Comparison of ENCODE assay signal across 20 cellular contexts in genomic region chr12:106498056-106498455, GRCh38.
DNase-seq lines count a peak whose midpoint lies in the region; ATAC-seq and TF ChIP-seq lines count a peak whose summit lies in the region.
"Had no signal": no experiment of that assay in that cellular context is flagged by ENCODE, and none has a peak within 500 bp of the region (broad histone marks: within the 10 kb centered on the region; RNA-seq: fewer than 3 reads in every experiment).

No MANE protein-coding gene starts in this region.

- no TSS peak for BruUV-seq in IMR-90 (replicated peaks; lab: Mats Ljungman, UMichigan)

- H3K4me1 Mint-ChIP-seq in activated T-helper 1 cell treated with anti-CD3 and anti-CD28 coated beads, Interleukin-12 subunit alpha, Interleukin-12 subunit beta, Interleukin-2, Interleukin-4 antibody, amounts not matched to agents 30 ng/mL and 10 ng/mL and 1 ng/mL, durations not matched to agents 14 hours and 24 hours and 36 hours (ENCODE audit: low read depth): no peaks in the 10 kb centered on the region
- H3K4me1 Mint-ChIP-seq: activated T-helper 17 cell treated with anti-CD3 and anti-CD28 coated beads, Interleukin-2, amount 50 U/mL, for 72 hours; stimulated activated memory B cell treated with anti-CD40 and anti-IgM and Interleukin-4, amounts not matched to agents 10 μg/mL and 1 μg/mL and 100 μg/mL, for 72 hours had no signal

- H3K14ac ChIP-seq in IMR-90 (replicated peaks; ENCODE audit: low read depth, low read length): no peak overlapping the region

- WGBS in IMR-90 (ENCODE audit: extremely low coverage in 2 of 2, insufficient read length in 1 of 2), 2 experiments: 39% methylated on average over 4 of the region's 7 CpGs; no CpG with 5 or more reads in 1 of the 2 experiments
- 33% methylated on average over 7 of the region's 7 CpGs for WGBS in right cardiac atrium

- no peak overlapping the region for H4K91ac ChIP-seq in IMR-90 (ENCODE audit: insufficient read depth, low read depth, low read length)

- H4K5ac ChIP-seq in IMR-90 (ENCODE audit: low read depth, low read length): no peak overlapping the region

- intact Hi-C loops in IMR-90 (cut with micrococcal nuclease) (no loop called here), right cardiac atrium (cut with DNase I) (no loop called here), upper lobe of right lung (cut with DNase I) (no loop called here)
- intact Hi-C loops in activated T-helper 1 cell treated with anti-CD3 and anti-CD28 coated beads, Interleukin-12 subunit alpha, Interleukin-12 subunit beta, Interleukin-2, Interleukin-4 antibody, amounts not matched to agents 30 ng/mL and 10 ng/mL and 1 ng/mL, durations not matched to agents 14 hours and 24 hours and 36 hours (cut with micrococcal nuclease): no loop called here

- H3K9me3 Mint-ChIP-seq in activated T-helper 1 cell treated with anti-CD3 and anti-CD28 coated beads, Interleukin-12 subunit alpha, Interleukin-12 subunit beta, Interleukin-2, Interleukin-4 antibody, amounts not matched to agents 30 ng/mL and 10 ng/mL and 1 ng/mL, durations not matched to agents 14 hours and 24 hours and 36 hours: no peaks in the 10 kb centered on the region
- H3K9me3 Mint-ChIP-seq: activated naive CD8-positive, alpha-beta T cell treated with anti-CD3 and anti-CD28 coated beads, Interleukin-2, amount 10 ng/mL, durations not matched to agents 7 days and 5 days; activated T-helper 17 cell treated with anti-CD3 and anti-CD28 coated beads, Interleukin-2, amount 50 U/mL, for 72 hours; stimulated activated memory B cell treated with anti-CD40 and anti-IgM and Interleukin-4, amounts not matched to agents 10 μg/mL and 1 μg/mL and 100 μg/mL, for 72 hours had no signal

- no peak overlapping the region for H2BK5ac ChIP-seq in IMR-90 (ENCODE audit: low read depth, low read length, poor library complexity, severe bottlenecking)

- POLR2A ChIA-PET in IMR-90 (lab: Charles Lee; ENCODE audit: unreplicated experiment): no interaction called here

- dilution Hi-C loops in IMR-90 (cut with HindIII; ENCODE audit: low sequenced_read_pairs, unreplicated experiment): no loop called here

- H3K27me3 Mint-ChIP-seq in activated T-helper 1 cell treated with anti-CD3 and anti-CD28 coated beads, Interleukin-12 subunit alpha, Interleukin-12 subunit beta, Interleukin-2, Interleukin-4 antibody, amounts not matched to agents 30 ng/mL and 10 ng/mL and 1 ng/mL, durations not matched to agents 14 hours and 24 hours and 36 hours (ENCODE audit: insufficient read depth): no peaks in the 10 kb centered on the region
- H3K27me3 Mint-ChIP-seq: activated naive CD8-positive, alpha-beta T cell treated with anti-CD3 and anti-CD28 coated beads, Interleukin-2, amount 10 ng/mL, durations not matched to agents 7 days and 5 days; activated T-helper 17 cell treated with anti-CD3 and anti-CD28 coated beads, Interleukin-2, amount 50 U/mL, for 72 hours; stimulated activated memory B cell treated with anti-CD40 and anti-IgM and Interleukin-4, amounts not matched to agents 10 μg/mL and 1 μg/mL and 100 μg/mL, for 72 hours had no signal

- no peaks in the 10 kb centered on the region for H3K27me3 ChIP-seq in IMR-90 (ENCODE audit: control insufficient read depth, insufficient read depth, low read length)
- no peaks in the 10 kb centered on the region for H3K27me3 ChIP-seq in right cardiac atrium (ENCODE audit: control insufficient read depth, insufficient read depth)
- H3K27me3 ChIP-seq in upper lobe of right lung: no peaks in the 10 kb centered on the region
- H3K27me3 ChIP-seq: BLaER1, esophagus muscularis mucosa, ovary, testis had no signal

- H3K18ac ChIP-seq in IMR-90 (ENCODE audit: low read depth, low read length): no peak overlapping the region

- TF ChIP-seq CTCF in IMR-90 (conservative IDR thresholded peaks at IDR 0.05; ENCODE audit: low read depth, low read length) (no peak), upper lobe of right lung (IDR thresholded peaks at IDR 0.05) (no peak)

- peak; percentile 16 for DNase-seq in IMR-90
- DNase-seq in activated T-helper 1 cell treated with anti-CD3 and anti-CD28 coated beads, Interleukin-12 subunit alpha, Interleukin-12 subunit beta, Interleukin-2, Interleukin-4 antibody, amounts not matched to agents 30 ng/mL and 10 ng/mL and 1 ng/mL, durations not matched to agents 14 hours and 24 hours and 36 hours (ENCODE audit: low spot score): no peak
- DNase-seq in dermis microvascular lymphatic vessel endothelial cell (ENCODE audit: low read depth in 2 of 2): peak; percentile 12 to 79
- peak in 2 of 3 donors; percentile 59 to 60 for DNase-seq in right cardiac atrium
- DNase-seq in upper lobe of right lung: no peak
- DNase-seq in NCI-H2029 treated with DMSO at 0.1 percent for 48 hours (lab: John Stamatoyannopoulos, UW): no peak
- no peak for DNase-seq in GM19240 (ENCODE audit: insufficient read length, low spot score)
- DNase-seq: activated CD4-positive, alpha-beta T cell treated with anti-CD3 and anti-CD28 coated beads for 4 hours; activated naive CD8-positive, alpha-beta T cell treated with anti-CD3 and anti-CD28 coated beads, Interleukin-2, amount 10 ng/mL, durations not matched to agents 7 days and 5 days; EL; NCI-H1092 treated with DMSO at 0.1 percent for 48 hours; NCI-H510A; ovary; stimulated activated CD4-positive, alpha-beta T cell treated with anti-CD3 and anti-CD28 coated beads, Interleukin-1b, Interleukin-23, amount 100 ng/mL, for 48 hours; testis had no signal

- in situ Hi-C loops in IMR-90 (cut with MboI; ENCODE audit: low sequenced_read_pairs): no loop called here

- H3K4me3 Mint-ChIP-seq in activated T-helper 1 cell treated with anti-CD3 and anti-CD28 coated beads, Interleukin-12 subunit alpha, Interleukin-12 subunit beta, Interleukin-2, Interleukin-4 antibody, amounts not matched to agents 30 ng/mL and 10 ng/mL and 1 ng/mL, durations not matched to agents 14 hours and 24 hours and 36 hours: no peak overlapping the region
- H3K4me3 Mint-ChIP-seq: activated naive CD8-positive, alpha-beta T cell treated with anti-CD3 and anti-CD28 coated beads, Interleukin-2, amount 10 ng/mL, durations not matched to agents 7 days and 5 days; activated T-helper 17 cell treated with anti-CD3 and anti-CD28 coated beads, Interleukin-2, amount 50 U/mL, for 72 hours; stimulated activated memory B cell treated with anti-CD40 and anti-IgM and Interleukin-4, amounts not matched to agents 10 μg/mL and 1 μg/mL and 100 μg/mL, for 72 hours had no signal

- no peak overlapping the region for H2AK5ac ChIP-seq in IMR-90 (ENCODE audit: low read depth, low read length)

- H3K9me3 ChIP-seq in IMR-90 (ENCODE audit: control insufficient read depth, insufficient read depth, low read length) (no peaks in the 10 kb centered on the region), right cardiac atrium (ENCODE audit: control insufficient read depth, low read length) (no peaks in the 10 kb centered on the region), upper lobe of right lung (no peaks in the 10 kb centered on the region)
- H3K9me3 ChIP-seq: BLaER1, esophagus muscularis mucosa, ovary, testis had no signal

- H3K36me3 ChIP-seq in IMR-90 (ENCODE audit: control insufficient read depth, insufficient read depth, low read length) (peaks cover 11% of the 10 kb centered on the region), upper lobe of right lung (peaks cover 47% of the 10 kb centered on the region)
- H3K36me3 ChIP-seq: ovary had no signal

- no peak overlapping the region for H3K9ac ChIP-seq in IMR-90 (ENCODE audit: low read depth, low read length)
- H3K9ac ChIP-seq: BLaER1 had no signal

- H3K27ac Mint-ChIP-seq in activated T-helper 1 cell treated with anti-CD3 and anti-CD28 coated beads, Interleukin-12 subunit alpha, Interleukin-12 subunit beta, Interleukin-2, Interleukin-4 antibody, amounts not matched to agents 30 ng/mL and 10 ng/mL and 1 ng/mL, durations not matched to agents 14 hours and 24 hours and 36 hours: peak overlapping the region; percentile 48
- H3K27ac Mint-ChIP-seq: activated naive CD8-positive, alpha-beta T cell treated with anti-CD3 and anti-CD28 coated beads, Interleukin-2, amount 10 ng/mL, durations not matched to agents 7 days and 5 days; activated T-helper 17 cell treated with anti-CD3 and anti-CD28 coated beads, Interleukin-2, amount 50 U/mL, for 72 hours; stimulated activated memory B cell treated with anti-CD40 and anti-IgM and Interleukin-4, amounts not matched to agents 10 μg/mL and 1 μg/mL and 100 μg/mL, for 72 hours had no signal

- no peak overlapping the region for H3K4ac ChIP-seq in IMR-90 (ENCODE audit: low read depth, low read length)

- TF ChIP-seq POLR2A in IMR-90 (IDR thresholded peaks at IDR 0.05; ENCODE audit: low read depth, low read length): no peak

- no peak overlapping the region for H2AK9ac ChIP-seq in IMR-90 (replicated peaks; ENCODE audit: low read depth, low read length, poor library complexity)

- H3K9me1 ChIP-seq in IMR-90 (ENCODE audit: insufficient read depth, low read length): peaks cover 3% of the 10 kb centered on the region; the same call in 1 of the 2 replicates

- H3K27ac ChIP-seq in IMR-90 (ENCODE audit: insufficient read depth, low read length) (no peak overlapping the region), right cardiac atrium (ENCODE audit: low read length) (no peak overlapping the region), upper lobe of right lung (no peak overlapping the region)
- H3K27ac ChIP-seq: BLaER1, esophagus muscularis mucosa, ovary, testis had no signal

- H3K4me3 ChIP-seq in IMR-90 (ENCODE audit: insufficient read depth, low read depth, low read length) (no peak overlapping the region), right cardiac atrium (ENCODE audit: low read length) (no peak overlapping the region), upper lobe of right lung (no peak overlapping the region)
- H3K4me3 ChIP-seq: BLaER1, esophagus muscularis mucosa, ovary, testis had no signal

- no peak overlapping the region; a peak in 1 of 4 replicates for H4K8ac ChIP-seq in IMR-90 (ENCODE audit: low read depth in 2 of 2, low read length in 2 of 2)

- no peak overlapping the region for H2BK120ac ChIP-seq in IMR-90 (ENCODE audit: low read depth, low read length)

- H3K23ac ChIP-seq in IMR-90 (ENCODE audit: low read depth, low read length): no peak overlapping the region

- no peak overlapping the region for H2BK20ac ChIP-seq in IMR-90 (ENCODE audit: low read depth, low read length)

- no peak overlapping the region for H2AFZ ChIP-seq in IMR-90 (replicated peaks; ENCODE audit: low read length, poor library complexity)

- no peaks in the 10 kb centered on the region for H3K4me1 ChIP-seq in IMR-90 (ENCODE audit: control insufficient read depth, insufficient read depth, low read length)
- no peaks in the 10 kb centered on the region for H3K4me1 ChIP-seq in right cardiac atrium (ENCODE audit: control insufficient read depth, insufficient read depth, low read length)
- H3K4me1 ChIP-seq in upper lobe of right lung: no peaks in the 10 kb centered on the region
- H3K4me1 ChIP-seq: BLaER1, esophagus muscularis mucosa, testis had no signal

- H3K36me3 Mint-ChIP-seq in activated T-helper 1 cell treated with anti-CD3 and anti-CD28 coated beads, Interleukin-12 subunit alpha, Interleukin-12 subunit beta, Interleukin-2, Interleukin-4 antibody, amounts not matched to agents 30 ng/mL and 10 ng/mL and 1 ng/mL, durations not matched to agents 14 hours and 24 hours and 36 hours (ENCODE audit: low read depth): peaks cover 16% of the 10 kb centered on the region

- no peak overlapping the region for H3K56ac ChIP-seq in IMR-90 (ENCODE audit: extremely low read depth, insufficient read depth, low read length)

- no peaks in the 10 kb centered on the region for H3K79me1 ChIP-seq in IMR-90 (ENCODE audit: low read depth in 1 of 2, low read length in 2 of 2)

- CTCF ChIA-PET in IMR-90 (lab: Yijun Ruan, JAX): interaction anchor here (1.1 kb wide), 1 partner anchor 422 kb away, joined by 3 read pairs; no protein-coding TSS in a partner anchor

- H3K4me2 ChIP-seq in IMR-90 (ENCODE audit: low read depth, low read length): no peak overlapping the region
- H3K4me2 ChIP-seq: BLaER1 had no signal

- H4K20me1 ChIP-seq in IMR-90 (ENCODE audit: insufficient read depth, low read length): no peaks in the 10 kb centered on the region
- H4K20me1 ChIP-seq: BLaER1 had no signal

- ATAC-seq in IMR-90 (ENCODE audit: low read depth): peak; percentile 46
- peak; percentile 63 to 80 for ATAC-seq in right cardiac atrium
- no peak for ATAC-seq in upper lobe of right lung
- no peak for ATAC-seq in GM18870 (IDR thresholded peaks at IDR 0.05; ENCODE audit: unreplicated experiment)
- ATAC-seq: activated T-helper 17 cell treated with anti-CD3 and anti-CD28 coated beads, Interleukin-2, amount 50 U/mL, for 72 hours; stimulated activated memory B cell treated with anti-CD40 and anti-IgM and Interleukin-4, amounts not matched to agents 10 μg/mL and 1 μg/mL and 100 μg/mL, for 72 hours had no signal

- H2BK15ac ChIP-seq in IMR-90 (ENCODE audit: low read depth, low read length): no peak overlapping the region

- no peak for TF ChIP-seq RAD21 in IMR-90 (IDR thresholded peaks at IDR 0.05; ENCODE audit: low read length)

Comparison
In these comparisons a context has a peak if more than half of its experiments do, and no peak if none do; other contexts are left out.
1. ATAC-seq: peak in IMR-90 (single experiment) and right cardiac atrium (2 of 2); none in upper lobe of right lung (single experiment) and GM18870 (single experiment).
2. DNase-seq: peak in IMR-90 (single experiment), dermis microvascular lymphatic vessel endothelial cell (2 of 2) and right cardiac atrium (2 of 3); none in activated T-helper 1 cell treated with anti-CD3 and anti-CD28 coated beads, Interleukin-12 subunit alpha, Interleukin-12 subunit beta, Interleukin-2, Interleukin-4 antibody, amounts not matched to agents 30 ng/mL and 10 ng/mL and 1 ng/mL, durations not matched to agents 14 hours and 24 hours and 36 hours (single experiment), upper lobe of right lung (single experiment), NCI-H2029 treated with DMSO at 0.1 percent for 48 hours (single experiment) and GM19240 (single experiment).